23 cellular contexts compared by ENCODE assay signal in the genomic region with DNA sequence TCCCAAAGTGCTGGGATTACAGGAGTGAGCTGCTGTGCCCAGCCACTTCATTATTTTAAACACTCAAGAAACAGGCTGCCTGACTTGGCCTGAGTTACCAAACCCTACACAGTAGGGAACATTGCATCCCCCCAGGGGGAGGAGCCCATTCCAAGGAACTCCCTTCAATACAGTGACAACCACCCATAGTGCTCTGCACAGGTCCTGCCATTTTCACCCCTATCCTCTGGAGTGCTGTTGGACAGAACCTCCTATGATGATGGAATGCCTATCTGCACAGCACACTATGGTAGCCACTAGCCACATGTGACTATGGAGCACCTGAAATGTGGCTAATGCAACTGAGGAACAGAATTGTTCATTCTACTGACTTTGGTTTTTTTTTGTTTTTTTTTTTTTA. TPM values are rescaled to one million over a fixed set of nuclear protein-coding genes. Genes with fewer than 3 reads are reported as not detected.
A peak's percentile ranks its signal among the peaks of the same experiment; 100 is the strongest.
DNase-seq lines count a peak whose midpoint lies in the region; ATAC-seq, FAIRE-seq and TF ChIP-seq lines count a peak whose summit lies in the region.
"Had no signal": no experiment of that assay in that cellular context is flagged by ENCODE, and none has a peak within 500 bp of the region (broad histone marks: within the 10 kb centered on the region; RNA-seq: fewer than 3 reads in every experiment).

No MANE protein-coding gene starts in this region.

- no peaks in the 10 kb centered on the region for H3K4me1 Mint-ChIP-seq in GM23338
- no peaks in the 10 kb centered on the region for H3K4me1 Mint-ChIP-seq in activated CD4-positive, alpha-beta T cell treated with anti-CD3 and anti-CD28 coated beads for 36 hours
- H3K4me1 Mint-ChIP-seq: H9 had no signal

- no peaks in the 10 kb centered on the region for H3K9me2 ChIP-seq in GM23338 (ENCODE audit: insufficient read depth)

- H3K9me3 Mint-ChIP-seq in GM23338 = no peaks in the 10 kb centered on the region
- H3K9me3 Mint-ChIP-seq in activated CD4-positive, alpha-beta T cell treated with anti-CD3 and anti-CD28 coated beads for 36 hours (ENCODE audit: low read depth) = no peaks in the 10 kb centered on the region
- H3K9me3 Mint-ChIP-seq: CD4-positive, alpha-beta memory T cell; H9 had no signal

- H3K4me3 ChIP-seq in GM23338 (no peak overlapping the region), psoas muscle (no peak overlapping the region)
- H3K4me3 ChIP-seq: GM23248 had no signal

- H3K9me3 ChIP-seq in psoas muscle = no peaks in the 10 kb centered on the region

- H3K4me3 Mint-ChIP-seq in GM23338 = no peak overlapping the region
- H3K4me3 Mint-ChIP-seq in activated CD4-positive, alpha-beta T cell treated with anti-CD3 and anti-CD28 coated beads for 36 hours = no peak overlapping the region
- H3K4me3 Mint-ChIP-seq: H9 had no signal

- H3K27me3 ChIP-seq in GM23338 (ENCODE audit: insufficient read depth) (no peaks in the 10 kb centered on the region), psoas muscle (ENCODE audit: insufficient read depth in 3 of 3, low read length in 2 of 3) (no peaks in the 10 kb centered on the region)

- POLR2A ChIA-PET in activated CD4-positive, alpha-beta T cell treated with anti-CD3 and anti-CD28 coated beads for 36 hours (lab: Charles Lee) = no interaction called here

- no peak overlapping the region for H2AFZ ChIP-seq in GM23338
- H2AFZ ChIP-seq: GM23248 had no signal

- in situ Hi-C loops in GM13976 (cut with MboI; ENCODE audit: low sequenced_read_pairs, unreplicated experiment) = no loop called here

- peak; percentile 20 for DNase-seq in ELF-1 (ENCODE audit: low read depth, low spot score)
- DNase-seq in GM23338 (ENCODE audit: low spot score) = no peak
- DNase-seq in HTR-8/SVneo (ENCODE audit: insufficient read length, low spot score) = no peak
- no peak for DNase-seq in psoas muscle
- DNase-seq in NCI-H446 treated with DMSO at 0.1 percent for 48 hours (lab: John Stamatoyannopoulos, UW) = no peak
- DNase-seq in cerebellum (ENCODE audit: low spot score) = no peak
- no peak for DNase-seq in activated CD4-positive, alpha-beta T cell treated with anti-CD3 and anti-CD28 coated beads for 36 hours
- DNase-seq in GM13976 (ENCODE audit: low spot score) = no peak
- DNase-seq: C1 segment of cervical spinal cord; Calu3; CD4-positive, alpha-beta memory T cell; COR-L47; DMS53; DMS79 treated with DMSO at 0.1 percent for 48 hours; GM23248; H9 had no signal

- CTCF ChIA-PET in activated CD4-positive, alpha-beta T cell treated with anti-CD3 and anti-CD28 coated beads for 36 hours (lab: Charles Lee) = interaction anchor here (1.0 kb wide), 1 partner anchor 14 kb away, joined by 3 read pairs; no protein-coding TSS in a partner anchor

- peaks cover 16% of the 10 kb centered on the region; the same call in 1 of the 2 replicates for H3K36me3 ChIP-seq in GM23338 (ENCODE audit: insufficient read depth)
- H3K36me3 ChIP-seq in psoas muscle (ENCODE audit: insufficient read depth in 1 of 2, low read depth in 1 of 2) = peaks cover 0 to 91% of the 10 kb centered on the region in 2 donors

- intact Hi-C loops in psoas muscle (cut with DNase I) = no loop called here
- intact Hi-C loops in activated CD4-positive, alpha-beta T cell treated with anti-CD3 and anti-CD28 coated beads for 36 hours (cut with DNase I, micrococcal nuclease) = no loop called here

- FAIRE-seq in HTR-8/SVneo (lab: Jason Lieb, UNC) = peak; percentile 33
- FAIRE-seq: G401.6, GM12892, GM19239 had no signal

- H3F3A ChIP-seq in GM23338 (replicated peaks; ENCODE audit: low read depth) = peaks cover 12% of the 10 kb centered on the region; the same call in 1 of the 2 replicates

- H3K27ac Mint-ChIP-seq in GM23338 = 0 out of 2 replicates have a peak overlapping the region, but pooled peaks have one; percentile 40
- no peak overlapping the region for H3K27ac Mint-ChIP-seq in activated CD4-positive, alpha-beta T cell treated with anti-CD3 and anti-CD28 coated beads for 36 hours
- H3K27ac Mint-ChIP-seq: H9 had no signal

- peaks cover 10% of the 10 kb centered on the region for H3K27me3 Mint-ChIP-seq in GM23338 (ENCODE audit: insufficient read depth, low read depth, poor library complexity)
- H3K27me3 Mint-ChIP-seq in activated CD4-positive, alpha-beta T cell treated with anti-CD3 and anti-CD28 coated beads for 36 hours = no peaks in the 10 kb centered on the region
- H3K27me3 Mint-ChIP-seq: CD4-positive, alpha-beta memory T cell had no signal

- no peaks in the 10 kb centered on the region for H4K20me1 ChIP-seq in GM23338 (replicated peaks; ENCODE audit: insufficient read depth)

- H3K27ac ChIP-seq in GM23338 (ENCODE audit: low read depth) (no peak overlapping the region), psoas muscle (peak overlapping the region; percentile 50)
- H3K27ac ChIP-seq: GM23248 had no signal

- H3K79me2 ChIP-seq in GM23338 (replicated peaks; ENCODE audit: insufficient read depth) = no peaks in the 10 kb centered on the region

- H3K4me1 ChIP-seq in GM23338 (ENCODE audit: insufficient read depth) = no peaks in the 10 kb centered on the region
- H3K4me1 ChIP-seq in psoas muscle = peaks cover 33% of the 10 kb centered on the region

- no peak for TF ChIP-seq CTCF in GM23338 (conservative IDR thresholded peaks at IDR 0.05; ENCODE audit: low read depth in 2 of 2)
- no peak for TF ChIP-seq CTCF in psoas muscle (IDR thresholded peaks at IDR 0.05)
- no peak for TF ChIP-seq CTCF in GM13976 (IDR thresholded peaks at IDR 0.05; ENCODE audit: borderline replicate concordance, control extremely low read depth, extremely low read depth, insufficient read depth, missing control alignments)

- ATAC-seq in GM23338 (peak; percentile 37), psoas muscle (no peak)
- ATAC-seq in activated CD4-positive, alpha-beta T cell treated with anti-CD3 and anti-CD28 coated beads for 36 hours = no peak

- no peak overlapping the region for H3K4me2 ChIP-seq in GM23338

- peaks cover 29% of the 10 kb centered on the region for H3K36me3 Mint-ChIP-seq in GM23338 (ENCODE audit: low read depth)
- peaks cover 11% of the 10 kb centered on the region for H3K36me3 Mint-ChIP-seq in activated CD4-positive, alpha-beta T cell treated with anti-CD3 and anti-CD28 coated beads for 36 hours (ENCODE audit: low read depth)

TF ChIP-seq in GM23338, 12 proteins besides CTCF, POLR2A, EP300 and RAD21 (continues in another document):
- TF ChIP-seq ZNF114 (CRISPR knock-in tag; IDR thresholded peaks at IDR 0.05) = no peak
- no peak for TF ChIP-seq STAT1 (IDR thresholded peaks at IDR 0.05; ENCODE audit: unreplicated experiment)
- TF ChIP-seq EZH2 (IDR thresholded peaks at IDR 0.05; ENCODE audit: low read depth, unreplicated experiment) = no peak
- TF ChIP-seq ZNF331 (CRISPR knock-in tag; IDR thresholded peaks at IDR 0.05; ENCODE audit: low read depth) = no peak
- no peak for TF ChIP-seq CREB1 (CRISPR knock-in tag; IDR thresholded peaks at IDR 0.05; ENCODE audit: low read depth)
- no peak for TF ChIP-seq JUNB (IDR thresholded peaks at IDR 0.05; ENCODE audit: unreplicated experiment)
- TF ChIP-seq NANOG (IDR thresholded peaks at IDR 0.05; ENCODE audit: borderline replicate concordance) = no peak
- no peak for TF ChIP-seq POLR2AphosphoS5 (IDR thresholded peaks at IDR 0.05; ENCODE audit: low read depth)
- TF ChIP-seq, protein P1, sequence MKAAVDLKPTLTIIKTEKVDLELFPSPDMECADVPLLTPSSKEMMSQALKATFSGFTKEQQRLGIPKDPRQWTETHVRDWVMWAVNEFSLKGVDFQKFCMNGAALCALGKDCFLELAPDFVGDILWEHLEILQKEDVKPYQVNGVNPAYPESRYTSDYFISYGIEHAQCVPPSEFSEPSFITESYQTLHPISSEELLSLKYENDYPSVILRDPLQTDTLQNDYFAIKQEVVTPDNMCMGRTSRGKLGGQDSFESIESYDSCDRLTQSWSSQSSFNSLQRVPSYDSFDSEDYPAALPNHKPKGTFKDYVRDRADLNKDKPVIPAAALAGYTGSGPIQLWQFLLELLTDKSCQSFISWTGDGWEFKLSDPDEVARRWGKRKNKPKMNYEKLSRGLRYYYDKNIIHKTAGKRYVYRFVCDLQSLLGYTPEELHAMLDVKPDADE (IDR thresholded peaks at IDR 0.05) = no peak
- no peak for TF ChIP-seq EZH2phosphoT487 (IDR thresholded peaks at IDR 0.05; ENCODE audit: unreplicated experiment)

RNA-seq across cellular contexts. Expression of a gene that starts 11.7 kb away (rescaled TPM):
- 55.6 and 75.2 TPM in 2 replicates for total RNA-seq in GM23338 (2014; rRNA removed; shearing (Covaris generic))
- polyA plus RNA-seq in GM23338 (2016; fragmentation: Nextera tagmentation; extraction: Ambion mirVana) (42.0 and 43.1 TPM in 2 replicates), psoas muscle (10 to 100 TPM; 20.2 to 32.9 (median 29.3) TPM)
- total RNA-seq in psoas muscle (10 to 100 TPM; 20.3 to 29.6 (median 24.9) TPM), cerebellum (26.6 TPM)
- 10 to 100 TPM; 21.9 to 22.6 TPM for total RNA-seq in activated CD4-positive, alpha-beta T cell treated with anti-CD3 and anti-CD28 coated beads for 36 hours

RNA-seq across cellular contexts. Expression of a gene that starts 11.9 kb away (rescaled TPM):
- total RNA-seq in GM23338 (2014; rRNA removed; shearing (Covaris generic)) = 26.7 and 31.5 TPM in 2 replicates
- polyA plus RNA-seq in GM23338 (2016; fragmentation: Nextera tagmentation; extraction: Ambion mirVana) = 13.3 and 15.5 TPM in 2 replicates
- 10 to 100 TPM; 22.3 to 44.9 (median 31.6) TPM for total RNA-seq in psoas muscle
- 10 to 100 TPM in 2 of 3 donors, 1 to 10 TPM in 1; 8.7 to 63.9 (median 21.2) TPM for polyA plus RNA-seq in psoas muscle
- 24.4 TPM for total RNA-seq in cerebellum
- 1 to 10 TPM; 1.2 to 1.4 TPM for total RNA-seq in activated CD4-positive, alpha-beta T cell treated with anti-CD3 and anti-CD28 coated beads for 36 hours

RNA-seq across cellular contexts. Expression of a gene that starts 12.0 kb away (rescaled TPM):
- 7.5 and 8.2 TPM in 2 replicates for total RNA-seq in GM23338 (2014; rRNA removed; shearing (Covaris generic))
- polyA plus RNA-seq in GM23338 (2016; fragmentation: Nextera tagmentation; extraction: Ambion mirVana) (2.0 and 3.0 TPM in 2 replicates), psoas muscle (1 to 10 TPM; 1.1 to 2.0 (median 1.5) TPM)
- total RNA-seq in psoas muscle (1 to 10 TPM; 1.4 to 2.7 (median 1.5) TPM), cerebellum (10.4 TPM)
- total RNA-seq in activated CD4-positive, alpha-beta T cell treated with anti-CD3 and anti-CD28 coated beads for 36 hours = 1 to 10 TPM; 4.2 to 4.8 TPM

RNA-seq across cellular contexts. Expression of a gene that starts 18.3 kb away (rescaled TPM):
- 0.59 TPM in 1 of 2 replicates, not detected in the other for total RNA-seq in GM23338 (2014; rRNA removed; shearing (Covaris generic))
- 32.5 and 33.3 TPM in 2 replicates for polyA plus RNA-seq in GM23338 (2016; fragmentation: Nextera tagmentation; extraction: Ambion mirVana)
- total RNA-seq in psoas muscle = 1,000 to 10,000 TPM; 1,390 to 3,666 (median 2,654) TPM
- polyA plus RNA-seq in psoas muscle = over 10,000 TPM in 1 of 3 donors, 1,000 to 10,000 TPM in 2; 2,508 to 10,677 (median 9,192) TPM
- total RNA-seq in cerebellum = 0.45 TPM
- not detected for total RNA-seq in activated CD4-positive, alpha-beta T cell treated with anti-CD3 and anti-CD28 coated beads for 36 hours
- total RNA-seq: A172; A673; Calu3; CD4-positive, alpha-beta memory T cell; Daoy; GM23248; H4 had no signal

RNA-seq across cellular contexts. Expression of a gene that starts 33.0 kb away (rescaled TPM):
- 198 and 247 TPM in 2 replicates for total RNA-seq in GM23338 (2014; rRNA removed; shearing (Covaris generic))
- polyA plus RNA-seq in GM23338 (2016; fragmentation: Nextera tagmentation; extraction: Ambion mirVana) = 698 and 742 TPM in 2 replicates
- under 1 TPM; 0.32 to 0.42 (median 0.38) TPM for total RNA-seq in psoas muscle
- under 1 TPM in 2 of 3 donors, not detected in 1; 0.35 to 0.40 TPM for polyA plus RNA-seq in psoas muscle
- total RNA-seq in cerebellum = 14.1 TPM
- 100 to 1,000 TPM; 175 to 230 TPM for total RNA-seq in activated CD4-positive, alpha-beta T cell treated with anti-CD3 and anti-CD28 coated beads for 36 hours

Comparison
In these comparisons a context has a peak if more than half of its experiments do, and no peak if none do; other contexts are left out.
1. RNA of a gene that starts 11.9 kb away (total RNA-seq): 22.3 to 44.9 TPM in psoas muscle, 26.7 to 31.5 TPM in GM23338 and 24.4 TPM in cerebellum (single experiment); 1.2 to 1.4 TPM in activated CD4-positive, alpha-beta T cell treated with anti-CD3 and anti-CD28 coated beads for 36 hours; every median in the first group is over 4 times any median in the second.